15 cellular contexts compared by ENCODE assay signal in the genomic region with DNA sequence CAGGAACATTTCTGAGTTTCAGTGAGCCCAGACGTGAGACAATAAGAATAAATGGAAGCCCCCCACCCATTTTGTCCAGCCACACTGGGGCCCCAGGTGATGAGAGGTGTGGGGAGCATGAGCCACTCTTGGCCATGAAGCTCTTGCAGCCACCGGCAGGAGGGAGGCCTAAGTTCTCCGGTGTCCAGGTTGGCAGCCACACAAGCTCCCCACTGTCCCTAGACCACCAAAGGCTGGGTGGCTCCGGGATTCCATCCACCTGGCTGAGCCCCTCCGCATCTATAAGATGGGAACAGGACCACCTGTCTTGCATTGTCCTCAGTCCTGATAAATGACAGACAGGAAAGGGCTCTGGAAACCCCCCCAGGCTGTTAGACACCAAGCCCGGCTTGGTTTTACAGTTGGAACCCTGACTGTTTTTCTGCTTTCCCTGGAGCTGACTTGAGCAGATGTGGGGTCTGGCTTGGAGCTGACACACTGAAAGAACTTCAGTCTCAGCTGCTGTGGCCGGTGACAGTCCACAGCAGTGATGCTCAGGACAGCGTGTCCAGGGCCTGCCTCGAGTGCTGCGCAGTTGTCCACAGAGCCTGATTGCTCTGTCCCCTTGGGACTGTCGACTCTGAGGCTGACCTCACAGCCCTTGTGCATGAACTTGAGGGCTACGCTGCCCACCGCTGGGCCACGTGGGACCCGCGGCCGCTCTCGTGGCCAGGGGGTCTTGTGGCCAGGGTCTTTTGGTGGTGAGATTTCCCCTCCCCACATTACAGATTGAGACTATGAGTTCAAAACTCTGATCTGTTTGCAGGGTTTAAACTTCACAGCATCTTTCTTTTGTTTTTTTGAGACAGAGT.
"Had no signal": no experiment of that assay in that cellular context is flagged by ENCODE, and none has a peak within 500 bp of the region (broad histone marks: within the 10 kb centered on the region; RNA-seq: fewer than 3 reads in every experiment).

No MANE protein-coding gene starts in this region.

- ATAC-seq: left colon, psoas muscle had no signal

- H3K4me3 ChIP-seq: psoas muscle, sigmoid colon, tibial artery had no signal

- FAIRE-seq: urothelium cell line had no signal

- DNase-seq: activated CD4-positive, alpha-beta T cell treated with anti-CD3 and anti-CD28 coated beads, Interleukin-2, amount 10 ng/mL, durations not matched to agents 7 days and 5 days; anterior cingulate cortex; dermis blood vessel endothelial cell; foreskin melanocyte; head of caudate nucleus; left colon; mammary epithelial cell; sigmoid colon; stimulated activated CD4-positive, alpha-beta T cell treated with anti-CD3 and anti-CD28 coated beads, Interleukin-1b, Interleukin-23, amount 100 ng/mL, for 48 hours; T-helper 9 cell; tibial artery had no signal

- H3K9me3 Mint-ChIP-seq: activated CD4-positive, alpha-beta T cell treated with anti-CD3 and anti-CD28 coated beads, Interleukin-2, amount 10 ng/mL, durations not matched to agents 7 days and 5 days had no signal

- H3K27ac ChIP-seq: epithelial cell of prostate, psoas muscle, sigmoid colon, tibial artery had no signal

- H3K27me3 ChIP-seq: sigmoid colon, tibial artery had no signal

- H3K27me3 Mint-ChIP-seq: activated CD4-positive, alpha-beta T cell treated with anti-CD3 and anti-CD28 coated beads, Interleukin-2, amount 10 ng/mL, durations not matched to agents 7 days and 5 days had no signal

- H3K9me3 ChIP-seq: tibial artery had no signal

- H3K4me1 Mint-ChIP-seq: activated CD4-positive, alpha-beta T cell treated with anti-CD3 and anti-CD28 coated beads, Interleukin-2, amount 10 ng/mL, durations not matched to agents 7 days and 5 days had no signal

- H3K4me3 Mint-ChIP-seq: activated CD4-positive, alpha-beta T cell treated with anti-CD3 and anti-CD28 coated beads, Interleukin-2, amount 10 ng/mL, durations not matched to agents 7 days and 5 days; nephron had no signal

- H3K27ac Mint-ChIP-seq: activated CD4-positive, alpha-beta T cell treated with anti-CD3 and anti-CD28 coated beads, Interleukin-2, amount 10 ng/mL, durations not matched to agents 7 days and 5 days; nephron had no signal
